Comparison of ENCODE assay signal across 10 cellular contexts in the genomic region with DNA sequence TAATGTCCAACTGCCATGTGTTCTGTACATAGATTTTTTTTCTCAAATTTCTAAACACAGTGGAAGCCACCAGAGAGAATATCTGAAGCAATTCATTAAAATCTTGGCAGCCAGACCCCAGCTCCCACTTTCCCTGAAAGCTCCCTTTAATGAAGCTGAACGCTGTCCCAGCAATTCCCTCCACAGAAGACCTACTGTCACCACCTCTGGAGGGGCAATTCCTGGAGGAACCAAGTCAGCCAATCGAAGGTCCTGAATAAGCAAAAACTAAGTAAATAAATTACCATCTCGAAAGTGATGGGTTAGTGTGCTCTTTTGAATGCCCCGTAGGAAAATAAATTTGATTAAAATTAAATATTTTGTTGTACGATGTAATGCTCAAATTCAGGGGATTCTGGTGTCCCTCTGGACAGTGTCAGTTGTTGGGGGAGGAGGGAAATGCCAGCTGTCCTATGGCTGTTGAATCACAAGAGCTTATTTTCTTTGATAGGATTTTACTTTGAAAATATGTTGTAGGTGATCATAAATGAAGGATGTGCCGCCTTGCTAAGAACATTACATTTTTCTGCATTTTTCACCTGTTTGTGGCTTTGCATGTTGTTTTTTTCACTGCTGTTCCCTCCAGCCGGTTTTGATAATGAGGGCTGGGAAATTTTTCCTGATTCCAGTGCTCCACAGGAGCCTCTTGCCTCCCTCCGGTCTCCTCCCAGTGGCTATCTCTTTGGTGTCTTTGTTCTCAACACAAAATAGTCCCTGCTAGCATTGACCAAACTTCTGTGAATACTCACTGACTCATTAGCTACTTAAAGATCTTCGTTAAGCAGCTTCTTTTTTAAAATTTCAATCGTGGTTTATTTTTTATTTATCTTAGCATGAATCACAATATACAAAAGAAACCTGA. TPM values are rescaled to one million over a fixed set of nuclear protein-coding genes. Genes with fewer than 3 reads are reported as not detected.
DNase-seq lines count a peak whose midpoint lies in the region; ATAC-seq lines count a peak whose summit lies in the region.
"Had no signal": no experiment of that assay in that cellular context is flagged by ENCODE, and none has a peak within 500 bp of the region (broad histone marks: within the 10 kb centered on the region; RNA-seq: fewer than 3 reads in every experiment).

No MANE protein-coding gene starts in this region.

- H3K4me3 ChIP-seq in right cardiac atrium (ENCODE audit: low read length): no peak overlapping the region
- H3K4me3 ChIP-seq: BLaER1 had no signal

- H3K9me3 ChIP-seq in right cardiac atrium (ENCODE audit: control insufficient read depth, low read length): no peaks in the 10 kb centered on the region
- H3K9me3 ChIP-seq: BLaER1 had no signal

- in situ Hi-C loops in SK-MEL-5 (cut with HindIII; ENCODE audit: low pct_unique_long_range_greater_than_20kb, low sequenced_read_pairs): no loop called here

- no peak overlapping the region for H3K27ac Mint-ChIP-seq in activated T-cell treated with anti-CD3 and anti-CD28 coated beads, Interleukin-2, amount 50 U/mL, for 72 hours

- H3K36me3 Mint-ChIP-seq in activated T-cell treated with anti-CD3 and anti-CD28 coated beads, Interleukin-2, amount 50 U/mL, for 72 hours (ENCODE audit: insufficient read depth in 2 of 2): no peaks in the 10 kb centered on the region

- H3K4me1 Mint-ChIP-seq in activated T-cell treated with anti-CD3 and anti-CD28 coated beads, Interleukin-2, amount 50 U/mL, for 72 hours (ENCODE audit: low read depth): peaks cover 27% of the 10 kb centered on the region

- no peak overlapping the region for H3K27ac ChIP-seq in right cardiac atrium (ENCODE audit: low read length)
- H3K27ac ChIP-seq: BLaER1 had no signal

- 47% methylated on average over 10 of the region's 10 CpGs for WGBS in right cardiac atrium

- ATAC-seq in Right ventricle myocardium superior (ENCODE audit: poor library complexity) (peak; percentile 30), right cardiac atrium (peak; percentile 48 to 56), GM21576 (IDR thresholded peaks at IDR 0.05; ENCODE audit: unreplicated experiment) (no peak), HG02840 (IDR thresholded peaks at IDR 0.05; ENCODE audit: low FRiP score, unreplicated experiment) (no peak), GM21367 (IDR thresholded peaks at IDR 0.05; ENCODE audit: unreplicated experiment) (no peak)
- ATAC-seq in activated T-cell treated with anti-CD3 and anti-CD28 coated beads, Interleukin-2, amount 50 U/mL, for 72 hours (replicated peaks in 1 of 2): no peak

- DNase-seq in Right ventricle myocardium superior (no peak), cardiac septum (ENCODE audit: low spot score) (no peak), SK-MEL-5 (ENCODE audit: low read depth, low spot score) (peak; percentile 94), right cardiac atrium (no peak)
- DNase-seq in activated T-cell treated with anti-CD3 and anti-CD28 coated beads, Interleukin-2, amount 50 U/mL, for 72 hours: no peak
- DNase-seq: stimulated activated CD4-positive, alpha-beta T cell treated with anti-CD3 and anti-CD28 coated beads, Interleukin-2, amount 100 ng/mL, for 48 hours had no signal

- no peaks in the 10 kb centered on the region for H3K4me1 ChIP-seq in right cardiac atrium (ENCODE audit: control insufficient read depth, insufficient read depth, low read length)

- intact Hi-C loops in Right ventricle myocardium superior (cut with DNase I) (no loop called here), cardiac septum (cut with DNase I) (no loop called here), right cardiac atrium (cut with DNase I) (no loop called here)

- H3K9me3 Mint-ChIP-seq in activated T-cell treated with anti-CD3 and anti-CD28 coated beads, Interleukin-2, amount 50 U/mL, for 72 hours: no peaks in the 10 kb centered on the region

- no peak overlapping the region for H3K4me3 Mint-ChIP-seq in activated T-cell treated with anti-CD3 and anti-CD28 coated beads, Interleukin-2, amount 50 U/mL, for 72 hours

- H3K27me3 ChIP-seq in right cardiac atrium (ENCODE audit: control insufficient read depth, insufficient read depth): no peaks in the 10 kb centered on the region
- H3K27me3 ChIP-seq: BLaER1 had no signal

- no peaks in the 10 kb centered on the region for H3K27me3 Mint-ChIP-seq in activated T-cell treated with anti-CD3 and anti-CD28 coated beads, Interleukin-2, amount 50 U/mL, for 72 hours (ENCODE audit: low read depth)

RNA-seq across cellular contexts. Expression of a gene that starts 9.3 kb away (rescaled TPM):
- 8.0 TPM for total RNA-seq in Right ventricle myocardium superior
- total RNA-seq in cardiac septum: 7.2 TPM
- 10.6 and 11.1 TPM in 2 replicates for total RNA-seq in SK-MEL-5 (2014; rRNA removed; shearing (Covaris generic))
- 4.1 and 6.7 TPM in 2 replicates for polyA plus RNA-seq in SK-MEL-5 (2015; cell fraction: cytosol; rRNA removed)
- polyA plus RNA-seq in SK-MEL-5 (2015; cell fraction: nucleus; rRNA removed): 25.4 and 39.5 TPM in 2 replicates
- total RNA-seq in right cardiac atrium: 10 to 100 TPM; 10.8 to 14.6 (median 11.6) TPM
- polyA plus RNA-seq in right cardiac atrium: 7.4 TPM
- 1 to 10 TPM; 4.9 to 5.0 TPM for total RNA-seq in activated T-cell treated with anti-CD3 and anti-CD28 coated beads, Interleukin-2, amount 50 U/mL, for 72 hours

Comparison
In these comparisons a context has a peak if more than half of its experiments do, and no peak if none do; other contexts are left out.
1. ATAC-seq: peak in Right ventricle myocardium superior (single experiment) and right cardiac atrium (2 of 2); none in GM21576 (single experiment), activated T-cell treated with anti-CD3 and anti-CD28 coated beads, Interleukin-2, amount 50 U/mL, for 72 hours (0 of 2), HG02840 (single experiment) and GM21367 (single experiment).